In genomic region chr3:112437146-112438022, GRCh38 we compare ENCODE assay signal across 8 cellular contexts.
DNase-seq lines count a peak whose midpoint lies in the region; TF ChIP-seq lines count a peak whose summit lies in the region.

No MANE protein-coding gene starts in this region.

- H3K27me3 ChIP-seq in kidney epithelial cell (ENCODE audit: control insufficient read depth, insufficient read depth, low read length), result no peaks in the 10 kb centered on the region

- H3K36me3 ChIP-seq in kidney epithelial cell (ENCODE audit: control insufficient read depth, insufficient read depth, low read length), result no peaks in the 10 kb centered on the region

- TF ChIP-seq CTCF in 22Rv1 (IDR thresholded peaks at IDR 0.05) (peak; percentile 58), LNCaP clone FGC (IDR thresholded peaks at IDR 0.05; ENCODE audit: control insufficient read depth, extremely low read depth, insufficient read depth) (peak; percentile 35), kidney epithelial cell (IDR thresholded peaks at IDR 0.05; ENCODE audit: insufficient read depth, low read length, poor library complexity, severe bottlenecking) (peak; percentile 30)

- H3K4me3 ChIP-seq in LNCaP clone FGC (ENCODE audit: low read depth, low read length), result no peak overlapping the region
- no peak overlapping the region for H3K4me3 ChIP-seq in kidney epithelial cell (ENCODE audit: low read depth, low read length)

- DNase-seq in GM04504 (ENCODE audit: low read depth) (peak; percentile 7), LNCaP clone FGC (ENCODE audit: low read depth) (peak; percentile 7), kidney epithelial cell (ENCODE audit: low read depth) (no peak), middle frontal gyrus (ENCODE audit: extremely low spot score, low spot score) (no peak), cardiac septum (ENCODE audit: low spot score) (no peak)
- peak; percentile 50 to 53 for DNase-seq in activated T-cell treated with anti-CD3 and anti-CD28 coated beads, Interleukin-2, amount 50 U/mL, for 48 hours
- DNase-seq in stimulated activated naive CD4-positive, alpha-beta T cell treated with Interleukin-2 at 50 U/mL for 16 hours (lab: John Stamatoyannopoulos, UW), result no peak

- H3K27ac ChIP-seq in 22Rv1, result no peak overlapping the region

- intact Hi-C loops in cardiac septum (cut with DNase I), result no loop called here

Comparison
In these comparisons a context has a peak if more than half of its experiments do, and no peak if none do; other contexts are left out.
1. DNase-seq: peak in GM04504 (single experiment), LNCaP clone FGC (single experiment) and activated T-cell treated with anti-CD3 and anti-CD28 coated beads, Interleukin-2, amount 50 U/mL, for 48 hours (2 of 2); none in kidney epithelial cell (single experiment), stimulated activated naive CD4-positive, alpha-beta T cell treated with Interleukin-2 at 50 U/mL for 16 hours (single experiment), middle frontal gyrus (single experiment) and cardiac septum (single experiment).
2. Peak in every context shown above with its lines, with median percentiles within 50 percentile points of each other: CTCF ChIP-seq.